In genomic region chr19:32599736-32600157, GRCh38 we compare ENCODE assay signal across 8 cellular contexts. TPM values are rescaled to one million over a fixed set of nuclear protein-coding genes. Genes with fewer than 3 reads are reported as not detected.
DNase-seq lines count a peak whose midpoint lies in the region; ATAC-seq and TF ChIP-seq lines count a peak whose summit lies in the region.

No MANE protein-coding gene starts in this region.

- H3K4me1 Mint-ChIP-seq in activated CD8-positive, alpha-beta T cell treated with anti-CD3 and anti-CD28 coated beads for 36 hours (ENCODE audit: low read depth), result peaks cover 13% of the 10 kb centered on the region

- no peak overlapping the region for H3K4me3 ChIP-seq in HFF-Myc (replicated peaks; ENCODE audit: low read depth, low read length)

- H3K27me3 Mint-ChIP-seq in activated CD8-positive, alpha-beta T cell treated with anti-CD3 and anti-CD28 coated beads for 36 hours, result no peaks in the 10 kb centered on the region

- TF ChIP-seq CTCF in HFF-Myc (IDR thresholded peaks at IDR 0.05; ENCODE audit: low read depth, low read length, missing control alignments), result peak; percentile 72
- TF ChIP-seq CTCF in activated CD8-positive, alpha-beta T cell treated with anti-CD3 and anti-CD28 coated beads for 36 hours (IDR thresholded peaks at IDR 0.05), result peak; percentile 78

- intact Hi-C loops in activated CD8-positive, alpha-beta T cell treated with anti-CD3 and anti-CD28 coated beads for 36 hours (cut with micrococcal nuclease), result no loop called here

- peaks cover 33% of the 10 kb centered on the region for H3K36me3 Mint-ChIP-seq in activated CD8-positive, alpha-beta T cell treated with anti-CD3 and anti-CD28 coated beads for 36 hours (ENCODE audit: low read depth)

- CTCF ChIA-PET in activated CD8-positive, alpha-beta T cell treated with anti-CD3 and anti-CD28 coated beads for 36 hours (lab: Charles Lee), result interaction anchor here (0.6 to 1.6 kb wide), 15 partner anchors 13 to 496 kb away, joined by 3 to 10 read pairs (median 3); no protein-coding TSS in a partner anchor

- peak; percentile 65 for ATAC-seq in activated CD8-positive, alpha-beta T cell treated with anti-CD3 and anti-CD28 coated beads for 36 hours
- ATAC-seq in GM21576 (IDR thresholded peaks at IDR 0.05; ENCODE audit: unreplicated experiment) (no peak), HG03095 (IDR thresholded peaks at IDR 0.05; ENCODE audit: unreplicated experiment) (no peak)

- DNase-seq in COLO668 (lab: John Stamatoyannopoulos, UW; ENCODE audit: unreplicated experiment) (peak; percentile 22), HFF-Myc (ENCODE audit: extremely low read depth, low read depth) (peak; percentile 19), NCI-H82 (lab: John Stamatoyannopoulos, UW) (peak; percentile 81), fibroblast of peridontal ligament (ENCODE audit: extremely low read depth) (peak; percentile 74), non-pigmented ciliary epithelial cell (ENCODE audit: low read depth) (peak; percentile 28)
- DNase-seq in activated CD8-positive, alpha-beta T cell treated with anti-CD3 and anti-CD28 coated beads for 36 hours, result peak; percentile 52

- no peaks in the 10 kb centered on the region for H3K9me3 Mint-ChIP-seq in activated CD8-positive, alpha-beta T cell treated with anti-CD3 and anti-CD28 coated beads for 36 hours

- POLR2A ChIA-PET in activated CD8-positive, alpha-beta T cell treated with anti-CD3 and anti-CD28 coated beads for 36 hours (lab: Charles Lee), result no interaction called here

- peak overlapping the region; percentile 75 for H3K27ac Mint-ChIP-seq in activated CD8-positive, alpha-beta T cell treated with anti-CD3 and anti-CD28 coated beads for 36 hours

- no peak overlapping the region for H3K4me3 Mint-ChIP-seq in activated CD8-positive, alpha-beta T cell treated with anti-CD3 and anti-CD28 coated beads for 36 hours

RNA-seq across cellular contexts. Expression of gene PDCD5, which starts 18.8 kb away (rescaled TPM):
- total RNA-seq in activated CD8-positive, alpha-beta T cell treated with anti-CD3 and anti-CD28 coated beads for 36 hours, result 100 to 1,000 TPM; 221 to 222 TPM

Comparison
In these comparisons a context has a peak if more than half of its experiments do, and no peak if none do; other contexts are left out.
1. DNase-seq: peak in every context shown above with its lines; median percentile 81 in NCI-H82; 74 in fibroblast of peridontal ligament; 52 in activated CD8-positive, alpha-beta T cell treated with anti-CD3 and anti-CD28 coated beads for 36 hours; 28 in non-pigmented ciliary epithelial cell; 22 in COLO668; 19 in HFF-Myc.